ENCODE assay signal across 18 cellular contexts in the genomic region with DNA sequence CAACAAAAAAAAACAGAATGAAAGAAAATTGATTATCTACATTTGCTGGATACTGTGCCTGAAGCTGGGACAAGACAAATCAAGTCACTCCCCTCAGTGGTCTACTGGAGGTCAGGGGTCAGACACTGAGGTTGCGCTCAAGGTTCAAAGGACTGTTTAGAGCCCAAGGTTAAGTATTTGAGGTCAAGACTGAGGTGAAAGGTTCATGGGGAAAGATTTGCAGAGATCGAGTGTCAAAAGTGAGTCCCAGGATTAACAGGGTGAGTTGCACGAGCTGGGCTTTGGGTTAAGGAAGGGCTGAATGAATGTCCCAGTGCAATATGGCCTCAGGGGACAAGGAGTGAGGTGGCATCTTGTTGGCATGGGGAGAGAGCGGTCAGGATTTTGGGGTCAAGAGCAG. TPM values are rescaled to one million over a fixed set of nuclear protein-coding genes. Genes with fewer than 3 reads are reported as not detected.
DNase-seq lines count a peak whose midpoint lies in the region; ATAC-seq, FAIRE-seq and TF ChIP-seq lines count a peak whose summit lies in the region.
"Had no signal": no experiment of that assay in that cellular context is flagged by ENCODE, and none has a peak within 500 bp of the region (broad histone marks: within the 10 kb centered on the region; RNA-seq: fewer than 3 reads in every experiment).

No MANE protein-coding gene starts in this region.

- peaks cover 5% of the 10 kb centered on the region for H3K36me3 Mint-ChIP-seq in CD4-positive, CD25-positive, alpha-beta regulatory T cell
- H3K36me3 Mint-ChIP-seq in CD4-positive, alpha-beta T cell (ENCODE audit: low read depth), result peaks cover 13% of the 10 kb centered on the region
- H3K36me3 Mint-ChIP-seq in endothelial cell (ENCODE audit: low read depth, unreplicated experiment) (peaks cover 38% of the 10 kb centered on the region), neural crest cell (ENCODE audit: low read depth) (peaks cover 17% of the 10 kb centered on the region)

- in situ Hi-C loops in GM13976 (cut with MboI; ENCODE audit: low sequenced_read_pairs, unreplicated experiment), result no loop called here

- no peaks in the 10 kb centered on the region for H3K36me3 ChIP-seq in CD4-positive, CD25-positive, alpha-beta regulatory T cell (ENCODE audit: control insufficient read depth, insufficient read depth, low read length)

- intact Hi-C loops in CD4-positive, alpha-beta T cell (cut with DNase I, micrococcal nuclease), result no loop called here

- no peak overlapping the region for H3K4me3 ChIP-seq in CD4-positive, CD25-positive, alpha-beta regulatory T cell (ENCODE audit: low read depth, low read length)
- H3K4me3 ChIP-seq: A549, HAP-1 had no signal

- H3K4me1 Mint-ChIP-seq in CD4-positive, CD25-positive, alpha-beta regulatory T cell, result peaks cover 0 to 25% (median 18%) of the 10 kb centered on the region in 4 donors
- peaks cover 21% of the 10 kb centered on the region for H3K4me1 Mint-ChIP-seq in CD4-positive, alpha-beta T cell (ENCODE audit: low read depth)
- peaks cover 16% of the 10 kb centered on the region for H3K4me1 Mint-ChIP-seq in endothelial cell (ENCODE audit: unreplicated experiment)
- H3K4me1 Mint-ChIP-seq in neural crest cell, result peaks cover 27% of the 10 kb centered on the region

- no peak for FAIRE-seq in HTR-8/SVneo (lab: Jason Lieb, UNC)
- FAIRE-seq: A549, GM12892, GM19239, H1 had no signal

- peaks cover 19% of the 10 kb centered on the region for H3K4me1 ChIP-seq in CD4-positive, CD25-positive, alpha-beta regulatory T cell (ENCODE audit: control insufficient read depth, insufficient read depth, low read length, poor library complexity, severe bottlenecking)

- TF ChIP-seq CTCF in CD4-positive, alpha-beta T cell (IDR thresholded peaks at IDR 0.05), result no peak
- no peak for TF ChIP-seq CTCF in endothelial cell (IDR thresholded peaks at IDR 0.05; ENCODE audit: unreplicated experiment)
- no peak for TF ChIP-seq CTCF in neural crest cell (conservative IDR thresholded peaks at IDR 0.05)
- no peak for TF ChIP-seq CTCF in GM13976 (IDR thresholded peaks at IDR 0.05; ENCODE audit: borderline replicate concordance, control extremely low read depth, extremely low read depth, insufficient read depth, missing control alignments)

- no peaks in the 10 kb centered on the region for H3K9me3 ChIP-seq in CD4-positive, CD25-positive, alpha-beta regulatory T cell (ENCODE audit: control insufficient read depth in 2 of 2, low read length in 2 of 2)
- H3K9me3 ChIP-seq in CD4-positive, alpha-beta T cell (ENCODE audit: control insufficient read depth, low read length), result no peaks in the 10 kb centered on the region
- H3K9me3 ChIP-seq: A549, HAP-1 had no signal

- peaks cover 13% of the 10 kb centered on the region for H3K27me3 Mint-ChIP-seq in CD4-positive, CD25-positive, alpha-beta regulatory T cell
- H3K27me3 Mint-ChIP-seq in CD4-positive, alpha-beta T cell, result no peaks in the 10 kb centered on the region
- peaks cover 24% of the 10 kb centered on the region for H3K27me3 Mint-ChIP-seq in endothelial cell (ENCODE audit: unreplicated experiment)
- peaks cover 2% of the 10 kb centered on the region for H3K27me3 Mint-ChIP-seq in neural crest cell (ENCODE audit: low read depth)

- DNase-seq in CD4-positive, CD25-positive, alpha-beta regulatory T cell, result no peak
- DNase-seq in CD4-positive, alpha-beta T cell, result no peak
- DNase-seq in endothelial cell (ENCODE audit: low spot score) (no peak), neural crest cell (ENCODE audit: low read depth, low spot score) (no peak), GM13976 (ENCODE audit: low spot score) (no peak), HTR-8/SVneo (ENCODE audit: insufficient read length, low spot score) (no peak)
- DNase-seq: DMS79 treated with DMSO at 0.1 percent for 48 hours, GDM1, KBM-7 had no signal

- ATAC-seq in CD4-positive, CD25-positive, alpha-beta regulatory T cell (ENCODE audit: low read depth in 2 of 2), result no peak
- no peak for ATAC-seq in CD4-positive, alpha-beta T cell (ENCODE audit: poor library complexity)
- ATAC-seq in HG03025 (IDR thresholded peaks at IDR 0.05; ENCODE audit: low FRiP score, unreplicated experiment), result no peak
- ATAC-seq: A549 had no signal

- peak overlapping the region in 2 of 3 donors; percentile 9 to 87 for H3K27ac Mint-ChIP-seq in CD4-positive, CD25-positive, alpha-beta regulatory T cell
- no peak overlapping the region for H3K27ac Mint-ChIP-seq in CD4-positive, alpha-beta T cell
- peak overlapping the region; percentile 71 for H3K27ac Mint-ChIP-seq in endothelial cell (ENCODE audit: unreplicated experiment)
- H3K27ac Mint-ChIP-seq in neural crest cell (ENCODE audit: unreplicated experiment), result peak overlapping the region; percentile 28

- POLR2A ChIA-PET in CD4-positive, alpha-beta T cell (lab: Charles Lee), result no interaction called here

- peak overlapping the region in 1 of 4 donors; percentile 53 for H3K4me3 Mint-ChIP-seq in CD4-positive, CD25-positive, alpha-beta regulatory T cell
- H3K4me3 Mint-ChIP-seq in CD4-positive, alpha-beta T cell, result peak overlapping the region; percentile 35
- H3K4me3 Mint-ChIP-seq in endothelial cell (ENCODE audit: unreplicated experiment) (peak overlapping the region; percentile 80), neural crest cell (no peak overlapping the region)
- H3K4me3 Mint-ChIP-seq: CD14-positive monocyte had no signal

- CTCF ChIA-PET in CD4-positive, alpha-beta T cell (lab: Charles Lee), result no interaction called here

- peaks cover 0 to 2% (median 0%) of the 10 kb centered on the region in 7 donors for H3K9me3 Mint-ChIP-seq in CD4-positive, CD25-positive, alpha-beta regulatory T cell
- H3K9me3 Mint-ChIP-seq in CD4-positive, alpha-beta T cell, result no peaks in the 10 kb centered on the region
- H3K9me3 Mint-ChIP-seq in endothelial cell (ENCODE audit: unreplicated experiment) (no peaks in the 10 kb centered on the region), neural crest cell (peaks cover 3% of the 10 kb centered on the region)

- H3K27me3 ChIP-seq in CD4-positive, CD25-positive, alpha-beta regulatory T cell (ENCODE audit: control insufficient read depth, insufficient read depth, low read length), result no peaks in the 10 kb centered on the region
- H3K27me3 ChIP-seq in CD4-positive, alpha-beta T cell (ENCODE audit: control insufficient read depth, insufficient read depth, low read length), result no peaks in the 10 kb centered on the region

- H3K27ac ChIP-seq in CD4-positive, CD25-positive, alpha-beta regulatory T cell (ENCODE audit: insufficient read depth, low read length, poor library complexity, severe bottlenecking), result no peak overlapping the region
- no peak overlapping the region for H3K27ac ChIP-seq in CD4-positive, alpha-beta T cell (ENCODE audit: low read depth, low read length)
- H3K27ac ChIP-seq: A549 had no signal

RNA-seq across cellular contexts. Expression of a gene that starts 3.4 kb away (rescaled TPM):
- total RNA-seq in CD4-positive, CD25-positive, alpha-beta regulatory T cell, result 26.4 TPM
- polyA plus RNA-seq in CD4-positive, CD25-positive, alpha-beta regulatory T cell, result 10 to 100 TPM; 22.8 to 27.8 (median 24.8) TPM
- 10 to 100 TPM; 25.4 to 26.8 TPM for total RNA-seq in CD4-positive, alpha-beta T cell
- total RNA-seq in endothelial cell (ENCODE audit: unreplicated experiment) (60.5 TPM), neural crest cell (141 and 147 TPM in 2 replicates)

RNA-seq across cellular contexts. Expression of a gene that starts 17.9 kb away (rescaled TPM):
- total RNA-seq in CD4-positive, CD25-positive, alpha-beta regulatory T cell, result 1.4 TPM
- polyA plus RNA-seq in CD4-positive, CD25-positive, alpha-beta regulatory T cell, result not detected
- 1 to 10 TPM; 4.5 to 5.2 TPM for total RNA-seq in CD4-positive, alpha-beta T cell
- total RNA-seq in endothelial cell (ENCODE audit: unreplicated experiment), result 258 TPM
- 12.2 and 13.1 TPM in 2 replicates for total RNA-seq in neural crest cell

RNA-seq across cellular contexts. Expression of a gene that starts 26.8 kb away (rescaled TPM):
- total RNA-seq in CD4-positive, CD25-positive, alpha-beta regulatory T cell, result not detected
- polyA plus RNA-seq in CD4-positive, CD25-positive, alpha-beta regulatory T cell, result not detected
- not detected for total RNA-seq in CD4-positive, alpha-beta T cell
- total RNA-seq in endothelial cell (ENCODE audit: unreplicated experiment) (44.8 TPM), neural crest cell (24.9 and 25.4 TPM in 2 replicates)
- polyA plus RNA-seq: CD14-positive monocyte had no signal

RNA-seq across cellular contexts. Expression of a gene that starts 41.6 kb away (rescaled TPM):
- 1.1 TPM for total RNA-seq in CD4-positive, CD25-positive, alpha-beta regulatory T cell
- not detected for polyA plus RNA-seq in CD4-positive, CD25-positive, alpha-beta regulatory T cell
- total RNA-seq in CD4-positive, alpha-beta T cell, result 1 to 10 TPM; 1.8 to 1.9 TPM
- total RNA-seq in endothelial cell (ENCODE audit: unreplicated experiment), result 342 TPM
- total RNA-seq in neural crest cell, result 76.2 and 78.5 TPM in 2 replicates

RNA-seq across cellular contexts. Expression of a gene that starts 54.4 kb away (rescaled TPM):
- total RNA-seq in CD4-positive, CD25-positive, alpha-beta regulatory T cell, result not detected
- not detected for polyA plus RNA-seq in CD4-positive, CD25-positive, alpha-beta regulatory T cell
- not detected for total RNA-seq in CD4-positive, alpha-beta T cell
- total RNA-seq in endothelial cell (ENCODE audit: unreplicated experiment), result not detected
- not detected in 2 replicates for total RNA-seq in neural crest cell
- total RNA-seq: H1 had no signal
- polyA plus RNA-seq: A549, AG04450, BJ, CD14-positive monocyte, H1 had no signal

Comparison
In these comparisons a context has a peak if more than half of its experiments do, and no peak if none do; other contexts are left out.
1. RNA of a gene that starts 17.9 kb away (total RNA-seq): 258 TPM in endothelial cell (single experiment); 12.2 to 13.1 TPM in neural crest cell, 4.5 to 5.2 TPM in CD4-positive, alpha-beta T cell and 1.4 TPM in CD4-positive, CD25-positive, alpha-beta regulatory T cell (single experiment); every median in the first group is over 10 times any median in the second.
2. RNA of a gene that starts 26.8 kb away (total RNA-seq): 44.8 TPM in endothelial cell (single experiment) and 24.9 to 25.4 TPM in neural crest cell; not detected in CD4-positive, alpha-beta T cell and not detected in CD4-positive, CD25-positive, alpha-beta regulatory T cell (single experiment); every median in the first group is over 10 times any median in the second.